Comparison of ENCODE assay signal across 15 cellular contexts in genomic region chr2:37020212-37020886, GRCh38. TPM values are rescaled to one million over a fixed set of nuclear protein-coding genes. Genes with fewer than 3 reads are reported as not detected.
DNase-seq lines count a peak whose midpoint lies in the region; ATAC-seq and TF ChIP-seq lines count a peak whose summit lies in the region.
"Had no signal": no experiment of that assay in that cellular context is flagged by ENCODE, and none has a peak within 500 bp of the region (broad histone marks: within the 10 kb centered on the region; RNA-seq: fewer than 3 reads in every experiment).

No MANE protein-coding gene starts in this region.

- TF ChIP-seq CTCF in choroid plexus epithelial cell (conservative IDR thresholded peaks at IDR 0.05; ENCODE audit: low read depth, low read length) = no peak

- H3K4me3 ChIP-seq in choroid plexus epithelial cell (ENCODE audit: low read depth, low read length) = no peak overlapping the region
- H3K4me3 ChIP-seq in subcutaneous abdominal adipose tissue (ENCODE audit: low read depth in 1 of 5, low read length in 5 of 5) = no peak overlapping the region

- ATAC-seq in left lobe of liver = peak; percentile 35
- no peak for ATAC-seq in GM18498 (IDR thresholded peaks at IDR 0.05; ENCODE audit: unreplicated experiment)
- ATAC-seq: HCT116 had no signal

- peaks cover 5 to 18% (median 16%) of the 10 kb centered on the region in 5 donors for H3K4me1 ChIP-seq in subcutaneous abdominal adipose tissue (ENCODE audit: control insufficient read depth in 5 of 5, insufficient read depth in 5 of 5, low read length in 5 of 5)

- H3K36me3 ChIP-seq in subcutaneous abdominal adipose tissue (ENCODE audit: control insufficient read depth in 5 of 5, insufficient read depth in 5 of 5, low read length in 5 of 5) = peaks cover 34 to 69% (median 41%) of the 10 kb centered on the region in 5 donors

- no peaks in the 10 kb centered on the region for H3K9me3 ChIP-seq in subcutaneous abdominal adipose tissue (ENCODE audit: control insufficient read depth in 5 of 5, low read length in 5 of 5)

- peak; percentile 60 for DNase-seq in GM04504 (ENCODE audit: low read depth)
- DNase-seq in choroid plexus epithelial cell (ENCODE audit: low read depth) = peak; percentile 94
- DNase-seq in left lobe of liver (ENCODE audit: low spot score) = no peak
- no peak for DNase-seq in NCI-H446 (lab: John Stamatoyannopoulos, UW)
- DNase-seq in NCI-H510A (lab: John Stamatoyannopoulos, UW) = no peak
- no peak for DNase-seq in DMS79 (lab: John Stamatoyannopoulos, UW)
- DNase-seq: activated CD4-positive, CD25-positive, alpha-beta regulatory T cell; activated naive CD4-positive, alpha-beta T cell; DMS53; mammary epithelial cell; NCI-H1694; stimulated activated CD4-positive, alpha-beta T cell treated with anti-CD3 and anti-CD28 coated beads, Interleukin-2, amount 100 ng/mL, for 24 hours had no signal

- H3K27me3 ChIP-seq in subcutaneous abdominal adipose tissue (ENCODE audit: control insufficient read depth in 5 of 5, insufficient read depth in 4 of 5, low read length in 5 of 5) = no peaks in the 10 kb centered on the region

- peak overlapping the region in 1 of 5 donors; percentile 46 for H3K9ac ChIP-seq in subcutaneous abdominal adipose tissue (ENCODE audit: low read length in 5 of 5)

- peak overlapping the region; percentile 84 for H3K27ac ChIP-seq in subcutaneous abdominal adipose tissue (ENCODE audit: low read depth, low read length)

RNA-seq across cellular contexts. Expression of gene STRN, which starts 54.0 kb away (rescaled TPM):
- total RNA-seq in left lobe of liver = 7.0 TPM

Comparison
In these comparisons a context has a peak if more than half of its experiments do, and no peak if none do; other contexts are left out.
1. DNase-seq: peak in GM04504 (single experiment) and choroid plexus epithelial cell (single experiment); none in left lobe of liver (single experiment), NCI-H446 (0 of 2), NCI-H510A (single experiment) and DMS79 (single experiment).